Comparison of ENCODE assay signal across 27 cellular contexts in genomic region chr13:72890546-72890945, GRCh38.
"Had no signal": no experiment of that assay in that cellular context is flagged by ENCODE, and none has a peak within 500 bp of the region (broad histone marks: within the 10 kb centered on the region; RNA-seq: fewer than 3 reads in every experiment).

No MANE protein-coding gene starts in this region.

- H3K4me1 ChIP-seq: ascending aorta had no signal

- H3K9ac ChIP-seq: KMS-11 had no signal

- H3K4me3 ChIP-seq: ascending aorta had no signal

- H3K4me3 Mint-ChIP-seq: activated CD4-positive, alpha-beta memory T cell treated with anti-CD3 and anti-CD28 coated beads for 36 hours; activated CD4-positive, alpha-beta T cell treated with anti-CD3 and anti-CD28 coated beads for 36 hours; activated naive CD8-positive, alpha-beta T cell treated with anti-CD3 and anti-CD28 coated beads, Interleukin-2, amount 10 ng/mL, durations not matched to agents 7 days and 5 days; activated T-cell treated with anti-CD3 and anti-CD28 coated beads, Interleukin-2, amount 50 U/mL, for 4 hours; activated T-helper 1 cell treated with anti-CD3 and anti-CD28 coated beads, Interleukin-12 subunit alpha, Interleukin-12 subunit beta, Interleukin-2, Interleukin-4 antibody, amounts not matched to agents 30 ng/mL and 10 ng/mL and 1 ng/mL, durations not matched to agents 14 hours and 24 hours and 36 hours had no signal

- H3K27ac ChIP-seq: ascending aorta, KMS-11, RWPE1, WERI-Rb-1 had no signal

- H3K9me3 Mint-ChIP-seq: activated CD4-positive, alpha-beta memory T cell treated with anti-CD3 and anti-CD28 coated beads for 36 hours; activated naive CD8-positive, alpha-beta T cell treated with anti-CD3 and anti-CD28 coated beads, Interleukin-2, amount 10 ng/mL, durations not matched to agents 7 days and 5 days; activated T-cell treated with anti-CD3 and anti-CD28 coated beads, Interleukin-2, amount 50 U/mL, for 4 hours; activated T-helper 1 cell treated with anti-CD3 and anti-CD28 coated beads, Interleukin-12 subunit alpha, Interleukin-12 subunit beta, Interleukin-2, Interleukin-4 antibody, amounts not matched to agents 30 ng/mL and 10 ng/mL and 1 ng/mL, durations not matched to agents 14 hours and 24 hours and 36 hours had no signal

- DNase-seq: activated CD4-positive, alpha-beta memory T cell treated with anti-CD3 and anti-CD28 coated beads for 36 hours; activated CD4-positive, alpha-beta T cell treated with anti-CD3 and anti-CD28 coated beads for 36 hours; activated CD4-positive, alpha-beta T cell treated with anti-CD3 and anti-CD28 coated beads, Interleukin-2, amount 50 U/mL, for 1 hour; activated CD4-positive, CD25-positive, alpha-beta regulatory T cell; activated CD8-positive, alpha-beta memory T cell treated with anti-CD3 and anti-CD28 coated beads, Interleukin-2, amount 50 U/mL, for 4 hours; activated effector memory CD4-positive, alpha-beta T cell treated with Interleukin-2 at 50 U/mL for 16 hours; activated naive CD4-positive, alpha-beta T cell treated with anti-CD3 and anti-CD28 coated beads, Interleukin-2, amount 50 U/mL, for 16 hours; activated naive CD8-positive, alpha-beta T cell treated with anti-CD3 and anti-CD28 coated beads, Interleukin-2, amount 10 ng/mL, durations not matched to agents 7 days and 5 days; activated T-cell treated with anti-CD3 and anti-CD28 coated beads for 4 hours; activated T-cell treated with anti-CD3 and anti-CD28 coated beads, Interleukin-2, amount 50 U/mL, for 4 hours; amygdala; NCI-H1105; NCI-H1417 treated with DMSO at 0.1 percent for 48 hours; NCI-H1694; NCI-H1930; NCI-H2081 treated with DMSO at 0.1 percent for 48 hours; NCI-H345; NCI-H524 treated with DMSO at 0.1 percent for 48 hours; SIG-M5; SW 1271; T1000; WERI-Rb-1 had no signal

- H3K27ac Mint-ChIP-seq: activated CD4-positive, alpha-beta memory T cell treated with anti-CD3 and anti-CD28 coated beads for 36 hours; activated CD4-positive, alpha-beta T cell treated with anti-CD3 and anti-CD28 coated beads for 36 hours; activated naive CD8-positive, alpha-beta T cell treated with anti-CD3 and anti-CD28 coated beads, Interleukin-2, amount 10 ng/mL, durations not matched to agents 7 days and 5 days; activated T-helper 1 cell treated with anti-CD3 and anti-CD28 coated beads, Interleukin-12 subunit alpha, Interleukin-12 subunit beta, Interleukin-2, Interleukin-4 antibody, amounts not matched to agents 30 ng/mL and 10 ng/mL and 1 ng/mL, durations not matched to agents 14 hours and 24 hours and 36 hours had no signal

- H3K4me1 Mint-ChIP-seq: activated naive CD8-positive, alpha-beta T cell treated with anti-CD3 and anti-CD28 coated beads, Interleukin-2, amount 10 ng/mL, durations not matched to agents 7 days and 5 days had no signal

- H3K27me3 Mint-ChIP-seq: activated CD4-positive, alpha-beta memory T cell treated with anti-CD3 and anti-CD28 coated beads for 36 hours; activated CD4-positive, alpha-beta T cell treated with anti-CD3 and anti-CD28 coated beads for 36 hours; activated naive CD8-positive, alpha-beta T cell treated with anti-CD3 and anti-CD28 coated beads, Interleukin-2, amount 10 ng/mL, durations not matched to agents 7 days and 5 days had no signal

- ATAC-seq: activated CD4-positive, alpha-beta T cell treated with anti-CD3 and anti-CD28 coated beads for 36 hours; activated T-cell treated with anti-CD3 and anti-CD28 coated beads, Interleukin-2, amount 50 U/mL, for 4 hours; Right ventricle myocardium inferior had no signal

- H3K27me3 ChIP-seq: ascending aorta had no signal

- H3K4me2 ChIP-seq: KMS-11 had no signal

- H3K9me3 ChIP-seq: ascending aorta had no signal
